16 cellular contexts compared by ENCODE assay signal in genomic region chrX:110511238-110511637, GRCh38.
DNase-seq lines count a peak whose midpoint lies in the region; ATAC-seq lines count a peak whose summit lies in the region.
"Had no signal": no experiment of that assay in that cellular context is flagged by ENCODE, and none has a peak within 500 bp of the region (broad histone marks: within the 10 kb centered on the region; RNA-seq: fewer than 3 reads in every experiment).

No MANE protein-coding gene starts in this region.

- H3K9ac ChIP-seq in SK-N-MC (ENCODE audit: insufficient read length) (no peak overlapping the region), subcutaneous abdominal adipose tissue (ENCODE audit: low read length in 5 of 5) (no peak overlapping the region)
- H3K9ac ChIP-seq: BLaER1 had no signal

- H3K27ac ChIP-seq in SK-N-MC (peak overlapping the region; percentile 80; the same call in 1 of the 2 replicates), subcutaneous abdominal adipose tissue (ENCODE audit: low read depth, low read length) (peak overlapping the region; percentile 5)
- H3K27ac ChIP-seq: BLaER1, C4-2B had no signal

- H3K36me3 ChIP-seq in SK-N-MC (ENCODE audit: insufficient read depth, low read length) (no peaks in the 10 kb centered on the region), subcutaneous abdominal adipose tissue (ENCODE audit: control insufficient read depth in 5 of 5, insufficient read depth in 5 of 5, low read length in 5 of 5) (no peaks in the 10 kb centered on the region)
- H3K36me3 ChIP-seq: BLaER1 had no signal

- ATAC-seq in left lobe of liver (peak; percentile 54), GM19455 (IDR thresholded peaks at IDR 0.05; ENCODE audit: unreplicated experiment) (no peak)
- ATAC-seq: CD8-positive, alpha-beta T cell; HCT116 had no signal

- H3K4me1 ChIP-seq in subcutaneous abdominal adipose tissue (ENCODE audit: control insufficient read depth in 5 of 5, insufficient read depth in 5 of 5, low read length in 5 of 5): peaks cover 0 to 9% (median 4%) of the 10 kb centered on the region in 5 donors
- H3K4me1 ChIP-seq: BLaER1 had no signal

- H3K9me3 ChIP-seq in SK-N-MC (ENCODE audit: low read depth, low read length): no peaks in the 10 kb centered on the region
- no peaks in the 10 kb centered on the region for H3K9me3 ChIP-seq in subcutaneous abdominal adipose tissue (ENCODE audit: control insufficient read depth in 5 of 5, low read length in 5 of 5)
- H3K9me3 ChIP-seq: Caco-2 had no signal

- no peak for DNase-seq in SK-N-MC (ENCODE audit: low read depth, low spot score)
- no peak for DNase-seq in left lobe of liver (ENCODE audit: low spot score)
- no peak for DNase-seq in foreskin melanocyte
- no peak for DNase-seq in nucleus accumbens (lab: John Stamatoyannopoulos, UW)
- DNase-seq: Caco-2; CD4-positive, CD25-positive, alpha-beta regulatory T cell; CD8-positive, alpha-beta T cell; DMS153; DND-41; GOT3; H7 had no signal

- H3K27me3 ChIP-seq in subcutaneous abdominal adipose tissue (ENCODE audit: control insufficient read depth in 5 of 5, insufficient read depth in 4 of 5, low read length in 5 of 5): no peaks in the 10 kb centered on the region

- H3K4me3 ChIP-seq in SK-N-MC (no peak overlapping the region), subcutaneous abdominal adipose tissue (ENCODE audit: low read depth in 1 of 5, low read length in 5 of 5) (no peak overlapping the region)
- H3K4me3 ChIP-seq: BLaER1 had no signal
